Comparison of ENCODE assay signal across 9 cellular contexts in the genomic region with DNA sequence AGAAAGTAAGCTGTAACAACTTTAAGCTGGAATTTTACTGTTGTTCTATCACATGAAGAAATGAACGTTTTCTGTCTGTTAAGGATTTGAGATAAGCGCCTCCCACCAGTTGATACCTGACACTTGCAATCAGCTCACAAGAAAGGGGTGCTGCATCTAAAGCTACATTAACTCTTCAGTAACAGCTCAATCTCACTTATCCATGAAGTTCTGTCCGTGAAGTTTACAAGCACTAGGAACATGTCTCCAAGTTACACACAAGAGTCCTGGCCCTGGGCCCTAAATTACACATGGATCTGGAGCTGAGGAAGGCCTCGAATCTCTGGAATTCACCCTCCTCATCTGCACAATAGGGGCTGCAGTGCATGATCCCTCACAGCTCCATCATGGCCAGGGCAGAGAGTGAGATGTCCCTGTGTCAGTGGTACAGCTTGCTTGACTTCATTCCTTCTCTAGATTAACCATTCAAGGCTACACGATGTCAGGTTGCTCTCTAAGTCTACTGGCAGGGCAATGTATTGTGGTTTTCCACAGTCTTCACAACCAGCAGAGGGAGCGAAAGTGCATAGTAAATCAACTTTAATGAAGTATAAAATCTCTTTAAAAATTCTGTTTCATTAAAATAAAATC.
DNase-seq lines count a peak whose midpoint lies in the region; ATAC-seq and TF ChIP-seq lines count a peak whose summit lies in the region.
"Had no signal": no experiment of that assay in that cellular context is flagged by ENCODE, and none has a peak within 500 bp of the region (broad histone marks: within the 10 kb centered on the region; RNA-seq: fewer than 3 reads in every experiment).

No MANE protein-coding gene starts in this region.

- no peaks in the 10 kb centered on the region for H3K27me3 ChIP-seq in thoracic aorta (replicated peaks; ENCODE audit: insufficient read depth)

- intact Hi-C loops in lower leg skin (cut with DNase I; ENCODE audit: low total_unique reads): no loop called here

- no peak for ATAC-seq in thoracic aorta (ENCODE audit: insufficient number of reproducible peaks, low FRiP score, low read depth)
- ATAC-seq: mucosa of descending colon had no signal

- DNase-seq in NCI-H2196 (lab: John Stamatoyannopoulos, UW; ENCODE audit: unreplicated experiment) (peak; percentile 6), NCI-H2196 treated with DMSO at 0.1 percent for 48 hours (lab: John Stamatoyannopoulos, UW; ENCODE audit: unreplicated experiment) (no peak), RWPE1 (ENCODE audit: low spot score) (peak; percentile 3), glomerular endothelial cell (ENCODE audit: extremely low read depth, low read depth, low spot score) (peak; percentile 18), thoracic aorta (ENCODE audit: low spot score) (no peak), lower leg skin (ENCODE audit: low spot score in 2 of 2) (no peak), NCI-H1105 (lab: John Stamatoyannopoulos, UW) (no peak)
- no peak for DNase-seq in activated CD4-positive, alpha-beta T cell treated with anti-CD3 and anti-CD28 coated beads, Interleukin-2, amount 50 U/mL, for 4 hours

- H3K4me1 ChIP-seq in thoracic aorta (ENCODE audit: control insufficient read depth in 1 of 2, low read depth in 2 of 2): peaks cover 8 to 18% of the 10 kb centered on the region in 2 donors

- no peaks in the 10 kb centered on the region for H3K36me3 ChIP-seq in thoracic aorta

- H3K27ac ChIP-seq in RWPE1 (peak overlapping the region; percentile 73), thoracic aorta (no peak overlapping the region)

- POLR2A ChIA-PET in RWPE1 (lab: Yijun Ruan, JAX; ENCODE audit: low non-redundant PET): no interaction called here

- TF ChIP-seq POLR2A in lower leg skin (IDR thresholded peaks at IDR 0.05): no peak

- 26 to 34% methylated on average over 6 of the region's 6 CpGs for WGBS in lower leg skin, 2 donors

- TF ChIP-seq CTCF in RWPE1 (conservative IDR thresholded peaks at IDR 0.05; ENCODE audit: low read depth) (no peak; the same call in 1 of the 2 replicates), thoracic aorta (IDR thresholded peaks at IDR 0.05) (peak; percentile 14), lower leg skin (IDR thresholded peaks at IDR 0.05) (no peak)

- H3K9me3 ChIP-seq in thoracic aorta: no peaks in the 10 kb centered on the region
- H3K9me3 ChIP-seq: mucosa of descending colon had no signal

- CTCF ChIA-PET in RWPE1 (lab: Yijun Ruan, JAX): interaction anchor here (0.5 to 1.2 kb wide), 4 partner anchors 10 to 1018 kb away, joined by 3 to 4 read pairs (median 4); no protein-coding TSS in a partner anchor

- H3K4me3 ChIP-seq in thoracic aorta (no peak overlapping the region), lower leg skin (ENCODE audit: low read depth, poor library complexity, severe bottlenecking) (no peak overlapping the region)
- H3K4me3 ChIP-seq: mucosa of descending colon had no signal

Comparison
In these comparisons a context has a peak if more than half of its experiments do, and no peak if none do; other contexts are left out.
1. DNase-seq: peak in NCI-H2196 (single experiment), RWPE1 (single experiment) and glomerular endothelial cell (single experiment); none in NCI-H2196 treated with DMSO at 0.1 percent for 48 hours (single experiment), thoracic aorta (single experiment), lower leg skin (0 of 2), activated CD4-positive, alpha-beta T cell treated with anti-CD3 and anti-CD28 coated beads, Interleukin-2, amount 50 U/mL, for 4 hours (0 of 2) and NCI-H1105 (single experiment).